In the genomic region with DNA sequence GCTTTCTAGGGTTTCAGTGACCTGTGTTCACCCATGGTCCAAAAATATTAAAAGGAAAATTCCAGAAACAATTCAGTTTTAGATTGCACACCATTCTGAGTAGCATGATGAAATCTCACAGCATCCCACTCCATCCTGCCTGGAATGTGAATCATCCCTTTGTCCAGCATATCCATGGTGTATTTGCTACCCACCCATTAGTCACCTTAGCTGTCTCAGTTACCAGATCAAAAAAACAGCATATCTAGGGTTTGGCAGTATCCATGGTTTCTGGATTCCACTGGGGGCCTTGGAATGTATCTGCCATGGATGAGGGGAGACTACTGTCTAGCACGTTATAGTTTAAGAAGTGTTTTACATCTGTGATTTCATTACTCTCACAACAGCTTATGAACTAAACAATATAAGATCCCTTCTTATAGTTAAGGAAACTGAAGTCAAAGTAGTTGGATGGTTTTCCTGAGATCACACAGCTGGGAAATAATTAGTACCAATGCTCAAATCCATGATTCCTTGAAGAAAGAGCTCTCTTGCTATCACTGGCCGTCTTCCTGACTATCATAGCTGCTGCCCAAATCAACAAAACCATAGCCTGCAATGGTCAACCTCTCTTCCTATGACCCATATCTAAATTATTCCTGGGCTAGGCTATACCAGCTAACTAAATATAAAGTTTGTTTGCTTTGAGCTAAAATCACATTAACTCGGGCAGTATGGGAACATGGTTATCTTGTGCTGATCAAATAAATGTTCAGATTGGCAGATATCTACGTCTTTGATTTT, we compare ENCODE assay signal across 12 cellular contexts.
DNase-seq lines count a peak whose midpoint lies in the region; ATAC-seq, FAIRE-seq and TF ChIP-seq lines count a peak whose summit lies in the region.
"Had no signal": no experiment of that assay in that cellular context is flagged by ENCODE, and none has a peak within 500 bp of the region (broad histone marks: within the 10 kb centered on the region; RNA-seq: fewer than 3 reads in every experiment).

No MANE protein-coding gene starts in this region.

- H4K91ac ChIP-seq in mesenchymal stem cell (ENCODE audit: low read length), result no peak overlapping the region

- H3K23ac ChIP-seq in mesenchymal stem cell (ENCODE audit: low read length in 2 of 2), result no peak overlapping the region

- no peaks in the 10 kb centered on the region for H3K27me3 ChIP-seq in mammary epithelial cell (ENCODE audit: insufficient read depth, low read length)
- H3K27me3 ChIP-seq in mesenchymal stem cell (ENCODE audit: control insufficient read depth in 1 of 2, insufficient read depth in 1 of 2, low read length in 2 of 2), result no peaks in the 10 kb centered on the region
- no peaks in the 10 kb centered on the region for H3K27me3 ChIP-seq in Karpas-422 (ENCODE audit: low read length)
- H3K27me3 ChIP-seq: BLaER1 treated with 17β-estradiol and CSF1 and Interleukin-3, amounts not matched to agents 10 nM and 100 nM; suprapubic skin had no signal

- H3K4me2 ChIP-seq in mammary epithelial cell (ENCODE audit: insufficient read depth, low read depth, low read length) (no peak overlapping the region), mesenchymal stem cell (ENCODE audit: low read length, poor library complexity, severe bottlenecking) (no peak overlapping the region), Karpas-422 (ENCODE audit: low read depth, low read length, poor library complexity, severe bottlenecking) (no peak overlapping the region)
- H3K4me2 ChIP-seq: BLaER1 treated with 17β-estradiol and CSF1 and Interleukin-3, amounts not matched to agents 10 nM and 100 nM had no signal

- H3K18ac ChIP-seq in mesenchymal stem cell (ENCODE audit: low read depth in 1 of 2, low read length in 2 of 2), result no peak overlapping the region

- H3K4me1 ChIP-seq in mammary epithelial cell (ENCODE audit: insufficient read depth, low read length), result peaks cover 33% of the 10 kb centered on the region
- peaks cover 12% of the 10 kb centered on the region for H3K4me1 ChIP-seq in mesenchymal stem cell (ENCODE audit: control insufficient read depth, insufficient read depth, low read depth, low read length)
- H3K4me1 ChIP-seq in kidney (ENCODE audit: control insufficient read depth in 1 of 2, insufficient read depth in 1 of 2, low read depth in 1 of 2, low read length in 2 of 2), result no peaks in the 10 kb centered on the region
- no peaks in the 10 kb centered on the region for H3K4me1 ChIP-seq in Karpas-422 (ENCODE audit: low read length)

- DNase-seq in A172 (ENCODE audit: low spot score) (peak; percentile 94), HT1080 (ENCODE audit: low read depth) (peak; percentile 96), mammary epithelial cell (peak; percentile 80), mesenchymal stem cell (peak; percentile 54), kidney (no peak), Karpas-422 (no peak)
- DNase-seq: activated CD4-positive, alpha-beta T cell treated with anti-CD3 and anti-CD28 coated beads for 4 hours had no signal

- no peak overlapping the region for H2BK120ac ChIP-seq in mesenchymal stem cell (ENCODE audit: low read depth, low read length)

- H3K27ac ChIP-seq in mammary epithelial cell (ENCODE audit: insufficient read depth, low read depth, low read length), result peak overlapping the region; percentile 86
- peak overlapping the region; percentile 78 for H3K27ac ChIP-seq in mesenchymal stem cell (ENCODE audit: low read length, poor library complexity, severe bottlenecking)
- H3K27ac ChIP-seq in kidney (ENCODE audit: low read depth in 2 of 2, low read length in 2 of 2), result no peak overlapping the region
- no peak overlapping the region for H3K27ac ChIP-seq in Karpas-422 (ENCODE audit: low read length)
- H3K27ac ChIP-seq: BLaER1 treated with 17β-estradiol and CSF1 and Interleukin-3, amounts not matched to agents 10 nM and 100 nM; suprapubic skin had no signal

- no peak overlapping the region for H2AFZ ChIP-seq in mammary epithelial cell (ENCODE audit: low read depth, low read length)
- H2AFZ ChIP-seq in mesenchymal stem cell (ENCODE audit: low read depth, low read length), result no peak overlapping the region
- no peak overlapping the region for H2AFZ ChIP-seq in Karpas-422 (ENCODE audit: low read length)

- ATAC-seq in HG02885 (IDR thresholded peaks at IDR 0.05; ENCODE audit: poor library complexity, unreplicated experiment) (no peak), GM21723 (IDR thresholded peaks at IDR 0.05; ENCODE audit: unreplicated experiment) (no peak)

- H3K79me2 ChIP-seq in mammary epithelial cell (ENCODE audit: insufficient read depth, low read length) (peaks cover 22% of the 10 kb centered on the region), Karpas-422 (ENCODE audit: low read length) (no peaks in the 10 kb centered on the region)

- BruUV-seq in mammary epithelial cell (replicated peaks; lab: Mats Ljungman, UMichigan), result TSS peak; percentile 31

- H3K9ac ChIP-seq in mammary epithelial cell (ENCODE audit: insufficient read depth, low read length) (peak overlapping the region; percentile 10), mesenchymal stem cell (ENCODE audit: low read length) (peak overlapping the region; percentile 62), kidney (ENCODE audit: low read length in 2 of 2) (no peak overlapping the region), Karpas-422 (ENCODE audit: low read length) (no peak overlapping the region)
- H3K9ac ChIP-seq: BLaER1 treated with 17β-estradiol and CSF1 and Interleukin-3, amounts not matched to agents 10 nM and 100 nM had no signal

- peaks cover 10% of the 10 kb centered on the region for H3K79me1 ChIP-seq in mesenchymal stem cell (replicated peaks; ENCODE audit: low read length, poor library complexity, severe bottlenecking)

- H2BK12ac ChIP-seq in mesenchymal stem cell (ENCODE audit: low read length in 2 of 2), result no peak overlapping the region

- CTCF ChIA-PET in mammary epithelial cell (lab: Charles Lee; ENCODE audit: low non-redundant PET), result interaction anchor here (0.6 kb wide), 1 partner anchor 110 kb away, joined by 4 read pairs; no protein-coding TSS in a partner anchor

- H3K36me3 ChIP-seq in mammary epithelial cell (ENCODE audit: insufficient read depth, low read length) (peaks cover 50% of the 10 kb centered on the region), mesenchymal stem cell (ENCODE audit: control insufficient read depth in 1 of 2, insufficient read depth in 2 of 2, low read depth in 1 of 2, low read length in 2 of 2) (peaks cover 44 to 46% of the 10 kb centered on the region in 2 experiments), kidney (ENCODE audit: control insufficient read depth in 1 of 2, insufficient read depth in 2 of 2, low read length in 2 of 2) (no peaks in the 10 kb centered on the region), Karpas-422 (ENCODE audit: insufficient read depth, low read length) (no peaks in the 10 kb centered on the region)

- no peak overlapping the region for H3K4ac ChIP-seq in mesenchymal stem cell (ENCODE audit: low read depth in 1 of 2, low read length in 2 of 2)

- no peak overlapping the region for H2AK5ac ChIP-seq in mesenchymal stem cell (ENCODE audit: low read length, severe bottlenecking)

- no peaks in the 10 kb centered on the region for H3K9me3 ChIP-seq in mammary epithelial cell (replicated peaks; ENCODE audit: insufficient read depth, low read length)
- no peaks in the 10 kb centered on the region for H3K9me3 ChIP-seq in mesenchymal stem cell (ENCODE audit: control insufficient read depth, low read length)
- no peaks in the 10 kb centered on the region for H3K9me3 ChIP-seq in kidney (ENCODE audit: control insufficient read depth in 1 of 2, low read length in 2 of 2)
- H3K9me3 ChIP-seq in Karpas-422 (ENCODE audit: low read length), result no peaks in the 10 kb centered on the region
- H3K9me3 ChIP-seq: BLaER1 treated with 17β-estradiol and CSF1 and Interleukin-3, amounts not matched to agents 10 nM and 100 nM; suprapubic skin had no signal

- H4K8ac ChIP-seq in mesenchymal stem cell (ENCODE audit: low read length), result no peak overlapping the region

- no peaks in the 10 kb centered on the region for H4K20me1 ChIP-seq in mammary epithelial cell (ENCODE audit: insufficient read depth, low read length)
- no peaks in the 10 kb centered on the region for H4K20me1 ChIP-seq in Karpas-422 (ENCODE audit: insufficient read depth, low read depth, low read length)
- H4K20me1 ChIP-seq: BLaER1 treated with 17β-estradiol and CSF1 and Interleukin-3, amounts not matched to agents 10 nM and 100 nM had no signal

- no peak overlapping the region for H3K14ac ChIP-seq in mesenchymal stem cell (ENCODE audit: low read length in 2 of 2)

- dilution Hi-C loops in mammary epithelial cell (cut with HindIII; ENCODE audit: low sequenced_read_pairs), result no loop called here

- WGBS in mammary epithelial cell (ENCODE audit: low coverage, missing lambda C conversion rate), result 88% methylated on average over 4 of the region's 4 CpGs
- 100% methylated on average over 1 of the region's 4 CpGs for WGBS in mesenchymal stem cell

- no peak for TF ChIP-seq CTCF in mammary epithelial cell (conservative IDR thresholded peaks at IDR 0.05 in 1 of 2, IDR thresholded peaks at IDR 0.05 in 1 of 2; ENCODE audit: extremely low read depth in 1 of 2, insufficient read depth in 1 of 2, low read depth in 1 of 2, low read length in 2 of 2)
- no peak for TF ChIP-seq CTCF in kidney (IDR thresholded peaks at IDR 0.05; ENCODE audit: borderline replicate concordance, extremely low read depth, insufficient read depth)

- no peak overlapping the region for H3K4me3 ChIP-seq in mammary epithelial cell (replicated peaks in 1 of 3; ENCODE audit: insufficient read depth in 1 of 3, low read depth in 2 of 3, low read length in 3 of 3)
- H3K4me3 ChIP-seq in mesenchymal stem cell (ENCODE audit: insufficient read depth in 1 of 2, low read depth in 1 of 2, low read length in 2 of 2), result no peak overlapping the region
- no peak overlapping the region for H3K4me3 ChIP-seq in kidney (ENCODE audit: low read length in 2 of 2)
- H3K4me3 ChIP-seq in Karpas-422 (ENCODE audit: low read length), result no peak overlapping the region
- H3K4me3 ChIP-seq: BLaER1 treated with 17β-estradiol and CSF1 and Interleukin-3, amounts not matched to agents 10 nM and 100 nM; suprapubic skin had no signal

- no peak overlapping the region for H2BK15ac ChIP-seq in mesenchymal stem cell (ENCODE audit: low read depth, poor library complexity, severe bottlenecking)

- FAIRE-seq in kidney (lab: Jason Lieb, UNC), result no peak
- FAIRE-seq: islet of Langerhans had no signal

- in situ Hi-C loops in mammary epithelial cell (cut with MboI; ENCODE audit: low sequenced_read_pairs in 2 of 2), result loop anchor here in 1 of 2 donors (10.0 kb wide), 1 partner anchor 98 kb away; no protein-coding TSS in a partner anchor

- no peak overlapping the region for H2BK5ac ChIP-seq in mesenchymal stem cell (ENCODE audit: low read depth, low read length, poor library complexity, severe bottlenecking)

- intact Hi-C loops in mammary epithelial cell (cut with micrococcal nuclease), result loop anchor here (2.0 kb wide), 1 partner anchor 44 kb away; no protein-coding TSS in a partner anchor
- intact Hi-C loops in kidney (cut with DNase I), result no loop called here

- H3K9me2 ChIP-seq in Karpas-422 (replicated peaks; ENCODE audit: insufficient read depth, low read length), result no peaks in the 10 kb centered on the region

Comparison
In these comparisons a context has a peak if more than half of its experiments do, and no peak if none do; other contexts are left out.
1. DNase-seq: peak in A172 (single experiment), HT1080 (single experiment), mammary epithelial cell (single experiment) and mesenchymal stem cell (single experiment); none in kidney (single experiment) and Karpas-422 (single experiment).
2. H3K27ac ChIP-seq: peak in mammary epithelial cell (single experiment) and mesenchymal stem cell (single experiment); none in kidney (0 of 2) and Karpas-422 (single experiment).
3. H3K9ac ChIP-seq: peak in mammary epithelial cell (single experiment) and mesenchymal stem cell (single experiment); none in kidney (0 of 2) and Karpas-422 (single experiment).